ENCODE assay signal across 25 cellular contexts in genomic region chr1:71859806-71860205, GRCh38.
DNase-seq lines count a peak whose midpoint lies in the region; ATAC-seq, FAIRE-seq and TF ChIP-seq lines count a peak whose summit lies in the region.
"Had no signal": no experiment of that assay in that cellular context is flagged by ENCODE, and none has a peak within 500 bp of the region (broad histone marks: within the 10 kb centered on the region; RNA-seq: fewer than 3 reads in every experiment).

No MANE protein-coding gene starts in this region.

- DNase-seq in D721Med (ENCODE audit: insufficient read length, low spot score) (no peak), NCI-H446 (lab: John Stamatoyannopoulos, UW) (peak; percentile 42 to 73), cerebellar cortex (ENCODE audit: low spot score) (peak; percentile 91), NCI-H1092 (lab: John Stamatoyannopoulos, UW) (no peak), H7 (no peak)
- DNase-seq in activated CD4-positive, alpha-beta T cell treated with anti-CD3 and anti-CD28 coated beads for 48 hours: no peak
- DNase-seq: 8988T; ACHN; Caco-2; Calu3; CD4-positive, alpha-beta T cell; CD8-positive, alpha-beta T cell; DMS 273 treated with DMSO at 0.1 percent for 48 hours; DMS153; DMS53; DMS79; DND-41; EL; GF-D8 had no signal

- no peaks in the 10 kb centered on the region for H3K36me3 ChIP-seq in H7 (replicated peaks; ENCODE audit: control insufficient read depth, insufficient read depth, low read length)
- H3K36me3 ChIP-seq: BLaER1 treated with 17β-estradiol and CSF1 and Interleukin-3, amounts not matched to agents 10 nM and 100 nM had no signal

- no peak for ATAC-seq in HG03097 (IDR thresholded peaks at IDR 0.05; ENCODE audit: low FRiP score, unreplicated experiment)
- ATAC-seq: CD8-positive, alpha-beta T cell had no signal

- H3K4me3 ChIP-seq in H7 (ENCODE audit: insufficient read depth, low read depth, low read length): no peak overlapping the region
- H3K4me3 ChIP-seq: BLaER1 treated with 17β-estradiol and CSF1 and Interleukin-3, amounts not matched to agents 10 nM and 100 nM had no signal

- no peak for TF ChIP-seq CTCF in D721Med (IDR thresholded peaks at IDR 0.05; ENCODE audit: insufficient read depth, missing control alignments)

- H3K27me3 ChIP-seq in H7 (ENCODE audit: control insufficient read depth, insufficient read depth, low read length): no peaks in the 10 kb centered on the region
- H3K27me3 ChIP-seq: BLaER1 treated with 17β-estradiol and CSF1 and Interleukin-3, amounts not matched to agents 10 nM and 100 nM had no signal

- FAIRE-seq in D721Med (lab: Jason Lieb, UNC): peak; percentile 68
- FAIRE-seq: A204.1, G401.6, GM12891, GM19239 had no signal

Comparison
In these comparisons a context has a peak if more than half of its experiments do, and no peak if none do; other contexts are left out.
1. DNase-seq: peak in NCI-H446 (2 of 2) and cerebellar cortex (single experiment); none in D721Med (single experiment), NCI-H1092 (single experiment), activated CD4-positive, alpha-beta T cell treated with anti-CD3 and anti-CD28 coated beads for 48 hours (single experiment) and H7 (single experiment).